ENCODE assay signal across 1 cellular context in the genomic region with DNA sequence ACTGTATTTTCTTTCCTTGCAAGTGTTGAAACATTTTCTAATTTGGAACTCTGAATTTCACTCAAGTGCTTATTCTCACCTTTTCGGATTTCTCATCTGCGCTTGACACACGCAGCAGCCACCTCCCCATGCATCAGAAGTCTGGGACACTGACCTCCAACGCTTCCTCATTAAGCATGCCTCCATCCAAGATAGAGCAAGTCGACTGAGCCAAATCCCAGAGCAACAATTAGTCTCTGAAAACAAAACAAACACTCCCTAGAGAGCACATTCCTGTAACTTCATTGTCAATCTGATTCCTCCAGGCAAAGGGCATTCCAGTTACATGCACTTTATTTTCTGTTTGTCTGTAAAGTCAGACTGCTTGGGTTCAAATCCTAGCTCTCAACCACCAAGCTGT.
TF ChIP-seq lines count a peak whose summit lies in the region.

No MANE protein-coding gene starts in this region.

TF ChIP-seq in WTC11, 78 proteins besides CTCF, POLR2A, EP300 and RAD21:
- TF ChIP-seq ZNF138 (CRISPR knock-in tag; conservative IDR thresholded peaks at IDR 0.05), result no peak
- TF ChIP-seq NFE2L1 (CRISPR knock-in tag; IDR thresholded peaks at IDR 0.05), result no peak
- TF ChIP-seq FOXK1 (CRISPR knock-in tag; IDR thresholded peaks at IDR 0.05), result no peak
- TF ChIP-seq ZNF232 (CRISPR knock-in tag; IDR thresholded peaks at IDR 0.05), result no peak
- TF ChIP-seq ZNF396 (CRISPR knock-in tag; IDR thresholded peaks at IDR 0.05; ENCODE audit: borderline replicate concordance), result no peak
- TF ChIP-seq, protein P1, sequence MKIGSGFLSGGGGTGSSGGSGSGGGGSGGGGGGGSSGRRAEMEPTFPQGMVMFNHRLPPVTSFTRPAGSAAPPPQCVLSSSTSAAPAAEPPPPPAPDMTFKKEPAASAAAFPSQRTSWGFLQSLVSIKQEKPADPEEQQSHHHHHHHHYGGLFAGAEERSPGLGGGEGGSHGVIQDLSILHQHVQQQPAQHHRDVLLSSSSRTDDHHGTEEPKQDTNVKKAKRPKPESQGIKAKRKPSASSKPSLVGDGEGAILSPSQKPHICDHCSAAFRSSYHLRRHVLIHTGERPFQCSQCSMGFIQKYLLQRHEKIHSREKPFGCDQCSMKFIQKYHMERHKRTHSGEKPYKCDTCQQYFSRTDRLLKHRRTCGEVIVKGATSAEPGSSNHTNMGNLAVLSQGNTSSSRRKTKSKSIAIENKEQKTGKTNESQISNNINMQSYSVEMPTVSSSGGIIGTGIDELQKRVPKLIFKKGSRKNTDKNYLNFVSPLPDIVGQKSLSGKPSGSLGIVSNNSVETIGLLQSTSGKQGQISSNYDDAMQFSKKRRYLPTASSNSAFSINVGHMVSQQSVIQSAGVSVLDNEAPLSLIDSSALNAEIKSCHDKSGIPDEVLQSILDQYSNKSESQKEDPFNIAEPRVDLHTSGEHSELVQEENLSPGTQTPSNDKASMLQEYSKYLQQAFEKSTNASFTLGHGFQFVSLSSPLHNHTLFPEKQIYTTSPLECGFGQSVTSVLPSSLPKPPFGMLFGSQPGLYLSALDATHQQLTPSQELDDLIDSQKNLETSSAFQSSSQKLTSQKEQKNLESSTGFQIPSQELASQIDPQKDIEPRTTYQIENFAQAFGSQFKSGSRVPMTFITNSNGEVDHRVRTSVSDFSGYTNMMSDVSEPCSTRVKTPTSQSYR (CRISPR knock-in tag; IDR thresholded peaks at IDR 0.05), result no peak
- TF ChIP-seq, protein P2, sequence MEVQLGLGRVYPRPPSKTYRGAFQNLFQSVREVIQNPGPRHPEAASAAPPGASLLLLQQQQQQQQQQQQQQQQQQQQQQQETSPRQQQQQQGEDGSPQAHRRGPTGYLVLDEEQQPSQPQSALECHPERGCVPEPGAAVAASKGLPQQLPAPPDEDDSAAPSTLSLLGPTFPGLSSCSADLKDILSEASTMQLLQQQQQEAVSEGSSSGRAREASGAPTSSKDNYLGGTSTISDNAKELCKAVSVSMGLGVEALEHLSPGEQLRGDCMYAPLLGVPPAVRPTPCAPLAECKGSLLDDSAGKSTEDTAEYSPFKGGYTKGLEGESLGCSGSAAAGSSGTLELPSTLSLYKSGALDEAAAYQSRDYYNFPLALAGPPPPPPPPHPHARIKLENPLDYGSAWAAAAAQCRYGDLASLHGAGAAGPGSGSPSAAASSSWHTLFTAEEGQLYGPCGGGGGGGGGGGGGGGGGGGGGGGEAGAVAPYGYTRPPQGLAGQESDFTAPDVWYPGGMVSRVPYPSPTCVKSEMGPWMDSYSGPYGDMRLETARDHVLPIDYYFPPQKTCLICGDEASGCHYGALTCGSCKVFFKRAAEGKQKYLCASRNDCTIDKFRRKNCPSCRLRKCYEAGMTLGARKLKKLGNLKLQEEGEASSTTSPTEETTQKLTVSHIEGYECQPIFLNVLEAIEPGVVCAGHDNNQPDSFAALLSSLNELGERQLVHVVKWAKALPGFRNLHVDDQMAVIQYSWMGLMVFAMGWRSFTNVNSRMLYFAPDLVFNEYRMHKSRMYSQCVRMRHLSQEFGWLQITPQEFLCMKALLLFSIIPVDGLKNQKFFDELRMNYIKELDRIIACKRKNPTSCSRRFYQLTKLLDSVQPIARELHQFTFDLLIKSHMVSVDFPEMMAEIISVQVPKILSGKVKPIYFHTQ (CRISPR knock-in tag; IDR thresholded peaks at IDR 0.05), result no peak
